Comparison of ENCODE assay signal across 15 cellular contexts in genomic region chr18:2536493-2536892, GRCh38. TPM values are rescaled to one million over a fixed set of nuclear protein-coding genes. Genes with fewer than 3 reads are reported as not detected.
DNase-seq lines count a peak whose midpoint lies in the region; ATAC-seq and TF ChIP-seq lines count a peak whose summit lies in the region.
"Had no signal": no experiment of that assay in that cellular context is flagged by ENCODE, and none has a peak within 500 bp of the region (broad histone marks: within the 10 kb centered on the region; RNA-seq: fewer than 3 reads in every experiment).

No MANE protein-coding gene starts in this region.

- H3K79me2 ChIP-seq in smooth muscle cell (ENCODE audit: low read depth) = no peaks in the 10 kb centered on the region

- 3% methylated on average over 4 of the region's 4 CpGs for WGBS in smooth muscle cell (ENCODE audit: low lambda C conversion rate)

- H3K9me3 ChIP-seq in smooth muscle cell (replicated peaks; ENCODE audit: low read depth) = no peaks in the 10 kb centered on the region
- H3K9me3 ChIP-seq: testis had no signal

- no peaks in the 10 kb centered on the region for H3F3A ChIP-seq in smooth muscle cell (ENCODE audit: low read depth)

- H3K27ac ChIP-seq in foreskin keratinocyte (no peak overlapping the region), smooth muscle cell (ENCODE audit: low read depth) (peak overlapping the region; percentile 76)
- H3K27ac ChIP-seq: HL-60, testis had no signal

- no peaks in the 10 kb centered on the region for H4K20me1 ChIP-seq in smooth muscle cell (ENCODE audit: low read depth)

- H3K4me2 ChIP-seq in smooth muscle cell = peak overlapping the region; percentile 74

- TF ChIP-seq CTCF in foreskin keratinocyte (conservative IDR thresholded peaks at IDR 0.05) = no peak
- TF ChIP-seq CTCF in smooth muscle cell (IDR thresholded peaks at IDR 0.05; ENCODE audit: borderline replicate concordance, insufficient read depth, poor library complexity, severe bottlenecking) = no peak
- TF ChIP-seq CTCF in GM10266 (IDR thresholded peaks at IDR 0.05; ENCODE audit: control insufficient read depth, insufficient read depth, low read depth, missing control alignments) = no peak

- H3K4me3 ChIP-seq in smooth muscle cell = no peak overlapping the region
- H3K4me3 ChIP-seq: testis had no signal

- H3K4me1 ChIP-seq in foreskin keratinocyte = no peaks in the 10 kb centered on the region
- peaks cover 10% of the 10 kb centered on the region for H3K4me1 ChIP-seq in smooth muscle cell (ENCODE audit: low read depth)
- H3K4me1 ChIP-seq: testis had no signal

- no peak overlapping the region for H3K9ac ChIP-seq in smooth muscle cell (ENCODE audit: low read depth)

- H3K27me3 ChIP-seq in foreskin keratinocyte (no peaks in the 10 kb centered on the region), smooth muscle cell (ENCODE audit: low read depth) (no peaks in the 10 kb centered on the region)
- H3K27me3 ChIP-seq: testis had no signal

- no peak for ATAC-seq in foreskin keratinocyte
- no peak for ATAC-seq in GM19467 (IDR thresholded peaks at IDR 0.05; ENCODE audit: unreplicated experiment)
- no peak for ATAC-seq in HG02973 (IDR thresholded peaks at IDR 0.05; ENCODE audit: unreplicated experiment)
- ATAC-seq in GM19324 (IDR thresholded peaks at IDR 0.05; ENCODE audit: low FRiP score, unreplicated experiment) = no peak
- ATAC-seq: natural killer cell had no signal

- H3K36me3 ChIP-seq in smooth muscle cell (ENCODE audit: low read depth) = no peaks in the 10 kb centered on the region

- H2AFZ ChIP-seq in smooth muscle cell (ENCODE audit: low read depth) = no peak overlapping the region

- peak; percentile 33 for DNase-seq in GM03348 (ENCODE audit: low spot score)
- DNase-seq in amniotic epithelial cell (ENCODE audit: low read depth) = peak; percentile 96
- peak; percentile 7 to 60 for DNase-seq in foreskin keratinocyte
- no peak for DNase-seq in smooth muscle cell (lab: John Stamatoyannopoulos, UW; ENCODE audit: unreplicated experiment)
- no peak for DNase-seq in GM10266 (ENCODE audit: extremely low spot score)
- DNase-seq: activated CD4-positive, alpha-beta T cell treated with anti-CD3 and anti-CD28 coated beads, Interleukin-2, amount 10 ng/mL, durations not matched to agents 24 days and 14 days; DMS153; islet precursor cell; MM.1S; natural killer cell; testis had no signal

RNA-seq across cellular contexts. Expression of gene METTL4, which starts 34.8 kb away (rescaled TPM):
- total RNA-seq in foreskin keratinocyte = 10.9 and 12.1 TPM in 2 replicates
- polyA plus RNA-seq in foreskin keratinocyte = 5.8 and 7.4 TPM in 2 replicates
- total RNA-seq in smooth muscle cell = 7.3 and 27.7 TPM in 2 replicates
- polyA plus RNA-seq in smooth muscle cell = 6.6 and 8.2 TPM in 2 replicates

RNA-seq across cellular contexts. Expression of gene NDC80, which starts 34.9 kb away (rescaled TPM):
- total RNA-seq in foreskin keratinocyte (27.8 and 34.1 TPM in 2 replicates), smooth muscle cell (8.2 and 9.1 TPM in 2 replicates)
- polyA plus RNA-seq in foreskin keratinocyte (16.9 and 22.2 TPM in 2 replicates), smooth muscle cell (8.1 and 8.8 TPM in 2 replicates)

Comparison
In these comparisons a context has a peak if more than half of its experiments do, and no peak if none do; other contexts are left out.
1. DNase-seq: peak in GM03348 (single experiment), amniotic epithelial cell (single experiment) and foreskin keratinocyte (2 of 2); none in smooth muscle cell (single experiment) and GM10266 (single experiment).